In genomic region chr10:116306847-116307246, GRCh38 we compare ENCODE assay signal across 1 cellular context.
TF ChIP-seq lines count a peak whose summit lies in the region.

No MANE protein-coding gene starts in this region.

TF ChIP-seq in GM23338, 12 proteins besides CTCF, POLR2A, EP300 and RAD21 (continued from another document):
- TF ChIP-seq ZNF462 (CRISPR knock-in tag; IDR thresholded peaks at IDR 0.05) (no peak), CREB1 (CRISPR knock-in tag; IDR thresholded peaks at IDR 0.05; ENCODE audit: low read depth) (no peak), NANOG (IDR thresholded peaks at IDR 0.05; ENCODE audit: borderline replicate concordance) (no peak), ETS1 (IDR thresholded peaks at IDR 0.05) (no peak), STAT1 (IDR thresholded peaks at IDR 0.05; ENCODE audit: unreplicated experiment) (no peak), POLR2AphosphoS5 (IDR thresholded peaks at IDR 0.05; ENCODE audit: low read depth) (no peak)
